ENCODE assay signal across 1 cellular context in genomic region chr9:130526854-130527650, GRCh38.
TF ChIP-seq lines count a peak whose summit lies in the region.

No MANE protein-coding gene starts in this region.

TF ChIP-seq in liver, 16 proteins besides CTCF, POLR2A, EP300 and RAD21 (continued from another document):
- no peak for TF ChIP-seq REST (IDR thresholded peaks at IDR 0.05)
- no peak for TF ChIP-seq SP1 (IDR thresholded peaks at IDR 0.05)
- peak; percentile 43 to 66 for TF ChIP-seq RXRA (IDR thresholded peaks at IDR 0.05)
TF ChIP-seq in liver: peak in this region for 3.
